ENCODE assay signal across 25 cellular contexts in genomic region chr7:30022991-30023390, GRCh38. TPM values are rescaled to one million over a fixed set of nuclear protein-coding genes. Genes with fewer than 3 reads are reported as not detected.
A peak's percentile ranks its signal among the peaks of the same experiment; 100 is the strongest.
DNase-seq lines count a peak whose midpoint lies in the region; ATAC-seq, FAIRE-seq and TF ChIP-seq lines count a peak whose summit lies in the region.
"Had no signal": no experiment of that assay in that cellular context is flagged by ENCODE, and none has a peak within 500 bp of the region (broad histone marks: within the 10 kb centered on the region; RNA-seq: fewer than 3 reads in every experiment).

No MANE protein-coding gene starts in this region.

- peak overlapping the region; percentile 17; the same call in 1 of the 2 replicates for H3K4me2 ChIP-seq in BLaER1
- peak overlapping the region; percentile 17 for H3K4me2 ChIP-seq in SU-DHL-6 (ENCODE audit: low read depth, low read length, poor library complexity, severe bottlenecking)
- H3K4me2 ChIP-seq in hepatocyte: peak overlapping the region; percentile 20

- H3K4me3 ChIP-seq in BLaER1: no peak overlapping the region
- H3K4me3 ChIP-seq in SU-DHL-6 (ENCODE audit: insufficient read depth, low read length, poor library complexity, severe bottlenecking): no peak overlapping the region
- H3K4me3 ChIP-seq in hepatocyte: no peak overlapping the region
- no peak overlapping the region for H3K4me3 ChIP-seq in SJCRH30

- H3K9ac ChIP-seq in BLaER1: no peak overlapping the region
- no peak overlapping the region for H3K9ac ChIP-seq in SU-DHL-6 (ENCODE audit: low read length)

- H2AFZ ChIP-seq in SU-DHL-6 (ENCODE audit: low read depth, low read length, severe bottlenecking): no peak overlapping the region
- H2AFZ ChIP-seq in hepatocyte: no peak overlapping the region

- H3K27me3 ChIP-seq in BLaER1 (no peaks in the 10 kb centered on the region), SU-DHL-6 (ENCODE audit: low read length) (no peaks in the 10 kb centered on the region), hepatocyte (no peaks in the 10 kb centered on the region), SJCRH30 (no peaks in the 10 kb centered on the region)

- H3K79me2 ChIP-seq in SU-DHL-6 (ENCODE audit: insufficient read depth, low read length) (peaks cover 29% of the 10 kb centered on the region; the same call in 1 of the 2 replicates), hepatocyte (peaks cover 41% of the 10 kb centered on the region)

- H3K9me3 ChIP-seq in BLaER1 (no peaks in the 10 kb centered on the region), SU-DHL-6 (ENCODE audit: insufficient read depth, low read length) (no peaks in the 10 kb centered on the region), hepatocyte (ENCODE audit: low read depth) (no peaks in the 10 kb centered on the region), SJCRH30 (replicated peaks) (no peaks in the 10 kb centered on the region)

- H4K20me1 ChIP-seq in BLaER1: no peaks in the 10 kb centered on the region
- 0 out of 2 replicates have a peak, but pooled peaks cover 4% of the 10 kb centered on the region for H4K20me1 ChIP-seq in SU-DHL-6 (ENCODE audit: low read depth, low read length)
- no peaks in the 10 kb centered on the region for H4K20me1 ChIP-seq in hepatocyte (ENCODE audit: insufficient read depth, poor library complexity, severe bottlenecking)

- H3K36me3 ChIP-seq in BLaER1 (peaks cover 11% of the 10 kb centered on the region), SU-DHL-6 (ENCODE audit: low read length) (peaks cover 5% of the 10 kb centered on the region; the same call in 1 of the 2 replicates), hepatocyte (replicated peaks; ENCODE audit: insufficient read depth, low read depth) (no peaks in the 10 kb centered on the region), SJCRH30 (no peaks in the 10 kb centered on the region)

- TF ChIP-seq CTCF in SU-DHL-6 (IDR thresholded peaks at IDR 0.05; ENCODE audit: insufficient read depth, low read length, poor library complexity, severe bottlenecking): no peak
- no peak for TF ChIP-seq CTCF in hepatocyte (IDR thresholded peaks at IDR 0.05; ENCODE audit: poor library complexity)

- H3K9me2 ChIP-seq in SU-DHL-6 (replicated peaks; ENCODE audit: insufficient read depth, low read length): no peaks in the 10 kb centered on the region
- H3K9me2 ChIP-seq in hepatocyte (replicated peaks; ENCODE audit: insufficient read depth): no peaks in the 10 kb centered on the region

- H3K27ac ChIP-seq in BLaER1 (no peak overlapping the region), SU-DHL-6 (ENCODE audit: low read depth, low read length) (no peak overlapping the region), hepatocyte (no peak overlapping the region), SJCRH30 (no peak overlapping the region)

- DNase-seq in hepatocyte (ENCODE audit: low spot score): no peak
- no peak for DNase-seq in Ammon's horn (ENCODE audit: low spot score)
- DNase-seq in SJCRH30: no peak
- DNase-seq: AML-193, DMS 273 treated with DMSO at 0.1 percent for 48 hours, DMS79 treated with DMSO at 0.1 percent for 48 hours, H7, HFFc6, KBM-7, MV-4-11, NCI-H1105 treated with DMSO at 0.1 percent for 48 hours, NCI-H2029 treated with DMSO at 0.1 percent for 48 hours, NCI-H2171, NCI-H345, NCI-H524 treated with DMSO at 0.1 percent for 48 hours, PC-3, Right ventricle myocardium superior, SW 1271 had no signal

- peaks cover 20% of the 10 kb centered on the region for H3F3A ChIP-seq in SU-DHL-6 (ENCODE audit: insufficient read depth)

- H3K4me1 ChIP-seq in BLaER1 (peaks cover 33% of the 10 kb centered on the region), hepatocyte (ENCODE audit: insufficient read depth) (peaks cover 10% of the 10 kb centered on the region), SJCRH30 (0 out of 2 replicates have a peak, but pooled peaks cover 3% of the 10 kb centered on the region)

- ATAC-seq in GM19035 (IDR thresholded peaks at IDR 0.05; ENCODE audit: unreplicated experiment): no peak
- ATAC-seq in GM19467 (IDR thresholded peaks at IDR 0.05; ENCODE audit: unreplicated experiment): no peak
- ATAC-seq: PC-3 had no signal

- FAIRE-seq in G401.6 (lab: Jason Lieb, UNC): peak; percentile 42
- FAIRE-seq: GM18507, GM19239 had no signal

RNA-seq across cellular contexts. Expression of gene FKBP14, which starts 3.5 kb away (rescaled TPM):
- total RNA-seq in hepatocyte: 35.4 and 45.4 TPM in 2 replicates
- polyA plus RNA-seq in hepatocyte: 36.5 and 38.7 TPM in 2 replicates
- total RNA-seq in SJCRH30 (2014; rRNA removed; shearing (Covaris generic)): 23.7 and 29.7 TPM in 2 replicates

RNA-seq across cellular contexts. Expression of gene PLEKHA8, which starts 5.2 kb away (rescaled TPM):
- total RNA-seq in hepatocyte: 13.8 and 17.9 TPM in 2 replicates
- polyA plus RNA-seq in hepatocyte: 7.3 and 8.7 TPM in 2 replicates
- 25.4 and 26.2 TPM in 2 replicates for total RNA-seq in SJCRH30 (2014; rRNA removed; shearing (Covaris generic))

RNA-seq across cellular contexts. Expression of gene SCRN1, which starts 33.4 kb away (rescaled TPM):
- total RNA-seq in hepatocyte: 71.2 and 73.5 TPM in 2 replicates
- polyA plus RNA-seq in hepatocyte: 36.7 and 47.1 TPM in 2 replicates
- total RNA-seq in SJCRH30 (2014; rRNA removed; shearing (Covaris generic)): 162 and 171 TPM in 2 replicates
